In the genomic region with DNA sequence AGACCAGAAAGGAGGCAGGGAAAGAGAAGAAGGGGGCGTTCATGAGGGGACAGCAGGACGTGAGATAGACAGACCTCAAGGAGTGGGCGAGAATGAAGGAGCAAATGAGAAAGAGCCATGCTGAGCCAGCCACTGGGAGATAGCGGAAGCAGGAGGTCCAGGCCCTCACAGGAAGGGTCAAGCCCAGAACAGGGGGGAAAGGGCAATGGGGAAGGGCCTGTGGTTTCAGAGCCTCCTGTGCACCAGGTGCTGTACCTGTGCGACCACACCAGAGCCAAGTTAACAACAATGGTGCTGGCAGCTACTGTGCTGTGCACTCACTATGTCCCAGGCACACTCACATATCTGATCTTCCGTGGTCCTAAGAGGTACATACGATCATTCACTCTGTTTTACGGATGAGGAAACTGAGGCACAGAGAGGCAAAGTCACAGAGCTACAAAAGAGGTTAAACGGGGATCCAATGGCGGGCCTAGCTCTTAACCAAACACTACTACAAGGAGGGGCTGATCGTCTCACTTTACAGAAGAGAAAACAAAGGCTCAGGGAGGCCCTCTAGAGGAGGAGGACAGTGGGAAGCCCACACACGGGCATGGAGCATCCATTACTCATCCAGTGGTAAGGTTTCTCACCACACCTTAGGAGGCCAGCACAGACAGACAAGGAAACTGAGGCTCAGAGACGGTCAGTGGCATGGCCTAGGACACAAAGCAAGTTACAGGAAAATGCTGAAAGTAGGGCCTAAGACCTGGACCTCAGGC, we compare ENCODE assay signal across 9 cellular contexts.
DNase-seq lines count a peak whose midpoint lies in the region; ATAC-seq and TF ChIP-seq lines count a peak whose summit lies in the region.
"Had no signal": no experiment of that assay in that cellular context is flagged by ENCODE, and none has a peak within 500 bp of the region (broad histone marks: within the 10 kb centered on the region; RNA-seq: fewer than 3 reads in every experiment).

No MANE protein-coding gene starts in this region.

- no peak overlapping the region for H3K9ac ChIP-seq in Loucy (ENCODE audit: low read depth, low read length, poor library complexity, severe bottlenecking)

- TF ChIP-seq EP300 in suprapubic skin (IDR thresholded peaks at IDR 0.05) = no peak

- no peaks in the 10 kb centered on the region for H3K4me1 ChIP-seq in CD8-positive, alpha-beta memory T cell (ENCODE audit: insufficient read depth, low read length)
- no peaks in the 10 kb centered on the region for H3K4me1 ChIP-seq in Loucy (ENCODE audit: insufficient read depth, low read length, poor library complexity, severe bottlenecking)
- H3K4me1 ChIP-seq in suprapubic skin = peaks cover 26% of the 10 kb centered on the region

- H3F3A ChIP-seq in Loucy (ENCODE audit: low read depth) = no peaks in the 10 kb centered on the region

- no peak overlapping the region for H3K27ac ChIP-seq in CD8-positive, alpha-beta memory T cell (ENCODE audit: low read depth, low read length)
- H3K27ac ChIP-seq in suprapubic skin = no peak overlapping the region

- TF ChIP-seq POLR2A in suprapubic skin (IDR thresholded peaks at IDR 0.05) = no peak

- no peaks in the 10 kb centered on the region for H3K9me3 Mint-ChIP-seq in CD8-positive, alpha-beta memory T cell
- H3K9me3 Mint-ChIP-seq in brain = no peaks in the 10 kb centered on the region
- peaks cover 5% of the 10 kb centered on the region for H3K9me3 Mint-ChIP-seq in natural killer cell treated with Interleukin-12 subunit alpha and Interleukin-12 subunit beta and Interleukin-15 and Interleukin-18, amount 100 ng/mL, for 72 hours

- WGBS in suprapubic skin = 93% methylated on average over 13 of the region's 13 CpGs

- POLR2A ChIA-PET in CD8-positive, alpha-beta memory T cell (lab: Charles Lee) = no interaction called here

- H3K79me2 ChIP-seq in Loucy (ENCODE audit: insufficient read depth, low read length) = no peaks in the 10 kb centered on the region

- H3K36me3 ChIP-seq in CD8-positive, alpha-beta memory T cell (ENCODE audit: insufficient read depth, low read length) = peaks cover 41% of the 10 kb centered on the region
- H3K36me3 ChIP-seq in Loucy (ENCODE audit: insufficient read depth, low read length) (peaks cover 52% of the 10 kb centered on the region; the same call in 1 of the 2 replicates), suprapubic skin (peaks cover 4% of the 10 kb centered on the region)

- H3K4me1 Mint-ChIP-seq in CD8-positive, alpha-beta memory T cell = peaks cover 50 to 71% (median 57%) of the 10 kb centered on the region in 3 donors
- peaks cover 33% of the 10 kb centered on the region for H3K4me1 Mint-ChIP-seq in brain
- peaks cover 58 to 67% of the 10 kb centered on the region in 2 donors for H3K4me1 Mint-ChIP-seq in natural killer cell treated with Interleukin-12 subunit alpha and Interleukin-12 subunit beta and Interleukin-15 and Interleukin-18, amount 100 ng/mL, for 72 hours (ENCODE audit: low read depth in 2 of 2)

- peaks cover 0 to 5% of the 10 kb centered on the region in 2 donors for H3K27me3 Mint-ChIP-seq in CD8-positive, alpha-beta memory T cell
- H3K27me3 Mint-ChIP-seq in brain = no peaks in the 10 kb centered on the region
- no peaks in the 10 kb centered on the region for H3K27me3 Mint-ChIP-seq in natural killer cell treated with Interleukin-12 subunit alpha and Interleukin-12 subunit beta and Interleukin-15 and Interleukin-18, amount 100 ng/mL, for 72 hours

- no peak for ATAC-seq in natural killer cell treated with Interleukin-12 subunit alpha and Interleukin-12 subunit beta and Interleukin-15 and Interleukin-18, amount 100 ng/mL, for 72 hours
- no peak for ATAC-seq in HG03342 (IDR thresholded peaks at IDR 0.05; ENCODE audit: unreplicated experiment)

- CTCF ChIA-PET in CD8-positive, alpha-beta memory T cell (lab: Charles Lee) = interaction anchor here (1.5 kb wide), 1 partner anchor 39 kb away, joined by 3 read pairs; no protein-coding TSS in a partner anchor

- H3K4me2 ChIP-seq in Loucy (ENCODE audit: low read depth, low read length, poor library complexity, severe bottlenecking) = no peak overlapping the region

- TF ChIP-seq CTCF in Loucy (conservative IDR thresholded peaks at IDR 0.05; ENCODE audit: low read length) (peak; percentile 39), brain (conservative IDR thresholded peaks at IDR 0.05) (no peak), suprapubic skin (IDR thresholded peaks at IDR 0.05) (no peak)

- no peaks in the 10 kb centered on the region for H3K9me3 ChIP-seq in CD8-positive, alpha-beta memory T cell (ENCODE audit: low read length)
- H3K9me3 ChIP-seq in Loucy (ENCODE audit: insufficient read depth, low read depth, low read length) = no peaks in the 10 kb centered on the region
- H3K9me3 ChIP-seq in suprapubic skin = no peaks in the 10 kb centered on the region

- peak overlapping the region in 7 of 8 donors; percentile 26 to 92 (median 48) for H3K27ac Mint-ChIP-seq in CD8-positive, alpha-beta memory T cell
- H3K27ac Mint-ChIP-seq in brain = peak overlapping the region in 4 of 5 experiments; percentile 47 to 80 (median 57)
- H3K27ac Mint-ChIP-seq in natural killer cell treated with Interleukin-12 subunit alpha and Interleukin-12 subunit beta and Interleukin-15 and Interleukin-18, amount 100 ng/mL, for 72 hours = peak overlapping the region; percentile 49 to 57

- H3K4me3 ChIP-seq in CD8-positive, alpha-beta memory T cell (ENCODE audit: low read length) = no peak overlapping the region
- H3K4me3 ChIP-seq in Loucy (ENCODE audit: low read length, poor library complexity, severe bottlenecking) (no peak overlapping the region), suprapubic skin (no peak overlapping the region)

- no peaks in the 10 kb centered on the region for H4K20me1 ChIP-seq in Loucy (ENCODE audit: insufficient read depth, low read length, poor library complexity, severe bottlenecking)

- peak overlapping the region in 1 of 7 donors; percentile 20 for H3K4me3 Mint-ChIP-seq in CD8-positive, alpha-beta memory T cell
- no peak overlapping the region for H3K4me3 Mint-ChIP-seq in brain
- no peak overlapping the region for H3K4me3 Mint-ChIP-seq in natural killer cell treated with Interleukin-12 subunit alpha and Interleukin-12 subunit beta and Interleukin-15 and Interleukin-18, amount 100 ng/mL, for 72 hours

- peaks cover 8 to 92% (median 23%) of the 10 kb centered on the region in 3 donors for H3K36me3 Mint-ChIP-seq in CD8-positive, alpha-beta memory T cell
- H3K36me3 Mint-ChIP-seq in brain = peaks cover 14% of the 10 kb centered on the region
- H3K36me3 Mint-ChIP-seq in natural killer cell treated with Interleukin-12 subunit alpha and Interleukin-12 subunit beta and Interleukin-15 and Interleukin-18, amount 100 ng/mL, for 72 hours = peaks cover 45% of the 10 kb centered on the region

- H3K27me3 ChIP-seq in CD8-positive, alpha-beta memory T cell (ENCODE audit: insufficient read depth, low read length, poor library complexity, severe bottlenecking) = no peaks in the 10 kb centered on the region
- no peaks in the 10 kb centered on the region for H3K27me3 ChIP-seq in Loucy (ENCODE audit: insufficient read depth, low read length, poor library complexity, severe bottlenecking)
- no peaks in the 10 kb centered on the region for H3K27me3 ChIP-seq in suprapubic skin

- no peak overlapping the region for H2AFZ ChIP-seq in Loucy (ENCODE audit: low read length)

- peak in 1 of 5 donors; percentile 34 for DNase-seq in CD8-positive, alpha-beta memory T cell
- peak; percentile 22 for DNase-seq in natural killer cell treated with Interleukin-12 subunit alpha and Interleukin-12 subunit beta and Interleukin-15 and Interleukin-18, amount 100 ng/mL, for 72 hours (ENCODE audit: low spot score)
- no peak for DNase-seq in SKM-1 treated with dmso at 0.1 percent for 144 hours (lab: John Stamatoyannopoulos, UW; ENCODE audit: unreplicated experiment)
- no peak for DNase-seq in suprapubic skin (ENCODE audit: low spot score in 2 of 2)
- DNase-seq in GF-D8 (lab: John Stamatoyannopoulos, UW) = no peak
- DNase-seq: KG1 had no signal

- H3K9me2 ChIP-seq in Loucy (replicated peaks; ENCODE audit: low read depth, low read length) = no peaks in the 10 kb centered on the region
